ENCODE assay signal across 13 cellular contexts in genomic region chr1:19457555-19457954, GRCh38. TPM values are rescaled to one million over a fixed set of nuclear protein-coding genes. Genes with fewer than 3 reads are reported as not detected.
A peak's percentile ranks its signal among the peaks of the same experiment; 100 is the strongest.
DNase-seq lines count a peak whose midpoint lies in the region; TF ChIP-seq lines count a peak whose summit lies in the region.
"Had no signal": no experiment of that assay in that cellular context is flagged by ENCODE, and none has a peak within 500 bp of the region (broad histone marks: within the 10 kb centered on the region; RNA-seq: fewer than 3 reads in every experiment).

No MANE protein-coding gene starts in this region.

- intact Hi-C loops in activated CD4-positive, alpha-beta memory T cell treated with anti-CD3 and anti-CD28 coated beads for 36 hours (cut with micrococcal nuclease) = no loop called here
- intact Hi-C loops in stomach (cut with DNase I; ENCODE audit: low total_unique reads) = no loop called here
- intact Hi-C loops in OCI-LY7 (cut with micrococcal nuclease; ENCODE audit: unreplicated experiment) = no loop called here

- no peak for DNase-seq in activated CD4-positive, alpha-beta memory T cell treated with anti-CD3 and anti-CD28 coated beads for 36 hours
- no peak for DNase-seq in activated CD4-positive, alpha-beta memory T cell treated with anti-CD3 and anti-CD28 coated beads, Interleukin-2, amount 10 ng/mL, durations not matched to agents 7 days and 5 days
- DNase-seq in activated naive CD8-positive, alpha-beta T cell treated with anti-CD3 and anti-CD28 coated beads for 36 hours = no peak
- no peak for DNase-seq in immature natural killer cell
- no peak for DNase-seq in stomach
- DNase-seq in MG63 = no peak
- no peak for DNase-seq in OCI-LY7 (ENCODE audit: low spot score)
- no peak for DNase-seq in GM13977 (ENCODE audit: low spot score)
- DNase-seq: adrenal gland, erythroblast, islet precursor cell, NCI-H226 had no signal

- 65 to 83% (median 73%) methylated on average over 8 of the region's 8 CpGs for WGBS in stomach, 5 donors

- no peak overlapping the region for H3K4me2 ChIP-seq in OCI-LY7 (ENCODE audit: low read length)

- no peaks in the 10 kb centered on the region for H3K9me3 Mint-ChIP-seq in activated CD4-positive, alpha-beta memory T cell treated with anti-CD3 and anti-CD28 coated beads for 36 hours
- H3K9me3 Mint-ChIP-seq in activated CD4-positive, alpha-beta memory T cell treated with anti-CD3 and anti-CD28 coated beads, Interleukin-2, amount 10 ng/mL, durations not matched to agents 7 days and 5 days = no peaks in the 10 kb centered on the region
- no peaks in the 10 kb centered on the region for H3K9me3 Mint-ChIP-seq in activated naive CD8-positive, alpha-beta T cell treated with anti-CD3 and anti-CD28 coated beads for 36 hours
- H3K9me3 Mint-ChIP-seq in immature natural killer cell = no peaks in the 10 kb centered on the region

- no peaks in the 10 kb centered on the region for H3K9me2 ChIP-seq in OCI-LY7 (ENCODE audit: insufficient read depth, low read length)

- no peaks in the 10 kb centered on the region for H3K27me3 ChIP-seq in stomach
- no peaks in the 10 kb centered on the region for H3K27me3 ChIP-seq in MG63
- H3K27me3 ChIP-seq: adrenal gland, vagina had no signal

- no peak overlapping the region for H2AFZ ChIP-seq in OCI-LY7 (ENCODE audit: low read length)

- peak overlapping the region; percentile 35 for H3K27ac Mint-ChIP-seq in activated CD4-positive, alpha-beta memory T cell treated with anti-CD3 and anti-CD28 coated beads for 36 hours
- no peak overlapping the region for H3K27ac Mint-ChIP-seq in activated CD4-positive, alpha-beta memory T cell treated with anti-CD3 and anti-CD28 coated beads, Interleukin-2, amount 10 ng/mL, durations not matched to agents 7 days and 5 days
- H3K27ac Mint-ChIP-seq in activated naive CD8-positive, alpha-beta T cell treated with anti-CD3 and anti-CD28 coated beads for 36 hours = peak overlapping the region; percentile 77
- H3K27ac Mint-ChIP-seq in immature natural killer cell = peak overlapping the region in 5 of 6 donors; percentile 38 to 82 (median 74)

- H3K36me3 ChIP-seq in stomach (no peaks in the 10 kb centered on the region), MG63 (peaks cover 3% of the 10 kb centered on the region), OCI-LY7 (ENCODE audit: insufficient read depth, low read length) (no peaks in the 10 kb centered on the region)
- H3K36me3 ChIP-seq: adrenal gland, vagina had no signal

- CTCF ChIA-PET in activated CD4-positive, alpha-beta memory T cell treated with anti-CD3 and anti-CD28 coated beads for 36 hours (lab: Charles Lee) = interaction anchor here (0.8 to 2.5 kb wide), 3 partner anchors 12 to 67 kb away, joined by 3 to 7 read pairs (median 6); no protein-coding TSS in a partner anchor
- CTCF ChIA-PET in activated CD4-positive, alpha-beta memory T cell treated with anti-CD3 and anti-CD28 coated beads, Interleukin-2, amount 10 ng/mL, durations not matched to agents 7 days and 5 days (lab: Charles Lee) = interaction anchor here (1.2 kb wide), 1 partner anchor 125 kb away, joined by 6 read pairs; no protein-coding TSS in a partner anchor
- CTCF ChIA-PET in OCI-LY7 (lab: Charles Lee; ENCODE audit: unreplicated experiment) = no interaction called here

- peaks cover 36% of the 10 kb centered on the region for H4K20me1 ChIP-seq in OCI-LY7 (ENCODE audit: insufficient read depth, low read length)

- TF ChIP-seq POLR2A in stomach (IDR thresholded peaks at IDR 0.05) = no peak

- TF ChIP-seq EP300 in stomach (IDR thresholded peaks at IDR 0.05) = no peak

- TF ChIP-seq CTCF in stomach (IDR thresholded peaks at IDR 0.05) (no peak), OCI-LY7 (conservative IDR thresholded peaks at IDR 0.05; ENCODE audit: low read length) (no peak), GM13977 (IDR thresholded peaks at IDR 0.05; ENCODE audit: extremely low read depth, insufficient read depth, missing control alignments) (no peak)

- POLR2A ChIA-PET in activated CD4-positive, alpha-beta memory T cell treated with anti-CD3 and anti-CD28 coated beads for 36 hours (lab: Charles Lee) = interaction anchor here (0.7 kb wide), 1 partner anchor 140 kb away, joined by 3 read pairs; no protein-coding TSS in a partner anchor
- POLR2A ChIA-PET in activated CD4-positive, alpha-beta memory T cell treated with anti-CD3 and anti-CD28 coated beads, Interleukin-2, amount 10 ng/mL, durations not matched to agents 7 days and 5 days (lab: Charles Lee) = no interaction called here
- POLR2A ChIA-PET in OCI-LY7 (lab: Charles Lee) = no interaction called here

- H3K4me3 ChIP-seq in stomach (no peak overlapping the region), MG63 (no peak overlapping the region), OCI-LY7 (ENCODE audit: low read depth, low read length, poor library complexity, severe bottlenecking) (no peak overlapping the region)
- H3K4me3 ChIP-seq: adrenal gland, vagina had no signal

- in situ Hi-C loops in GM13977 (cut with MboI; ENCODE audit: low pct_unique_long_range_greater_than_20kb, low sequenced_read_pairs, unreplicated experiment) = no loop called here

- no peaks in the 10 kb centered on the region for H3K27me3 Mint-ChIP-seq in activated CD4-positive, alpha-beta memory T cell treated with anti-CD3 and anti-CD28 coated beads for 36 hours
- no peaks in the 10 kb centered on the region for H3K27me3 Mint-ChIP-seq in activated CD4-positive, alpha-beta memory T cell treated with anti-CD3 and anti-CD28 coated beads, Interleukin-2, amount 10 ng/mL, durations not matched to agents 7 days and 5 days
- H3K27me3 Mint-ChIP-seq in activated naive CD8-positive, alpha-beta T cell treated with anti-CD3 and anti-CD28 coated beads for 36 hours = no peaks in the 10 kb centered on the region
- H3K27me3 Mint-ChIP-seq in immature natural killer cell (ENCODE audit: low read depth in 3 of 3) = peaks cover 0 to 1% (median 0%) of the 10 kb centered on the region in 3 donors

- H3K4me3 Mint-ChIP-seq in activated CD4-positive, alpha-beta memory T cell treated with anti-CD3 and anti-CD28 coated beads for 36 hours = no peak overlapping the region
- H3K4me3 Mint-ChIP-seq in activated CD4-positive, alpha-beta memory T cell treated with anti-CD3 and anti-CD28 coated beads, Interleukin-2, amount 10 ng/mL, durations not matched to agents 7 days and 5 days = no peak overlapping the region
- no peak overlapping the region for H3K4me3 Mint-ChIP-seq in activated naive CD8-positive, alpha-beta T cell treated with anti-CD3 and anti-CD28 coated beads for 36 hours
- H3K4me3 Mint-ChIP-seq in immature natural killer cell = no peak overlapping the region

- peaks cover 1% of the 10 kb centered on the region for H3K36me3 Mint-ChIP-seq in activated CD4-positive, alpha-beta memory T cell treated with anti-CD3 and anti-CD28 coated beads for 36 hours
- H3K36me3 Mint-ChIP-seq in activated CD4-positive, alpha-beta memory T cell treated with anti-CD3 and anti-CD28 coated beads, Interleukin-2, amount 10 ng/mL, durations not matched to agents 7 days and 5 days (ENCODE audit: low read depth) = peaks cover 35% of the 10 kb centered on the region
- H3K36me3 Mint-ChIP-seq in activated naive CD8-positive, alpha-beta T cell treated with anti-CD3 and anti-CD28 coated beads for 36 hours = peaks cover 28% of the 10 kb centered on the region
- H3K36me3 Mint-ChIP-seq in immature natural killer cell = no peaks in the 10 kb centered on the region

- no TSS peak for BruUV-seq in OCI-LY7 (replicated peaks; lab: Mats Ljungman, UMichigan)

- H3K4me1 Mint-ChIP-seq in activated CD4-positive, alpha-beta memory T cell treated with anti-CD3 and anti-CD28 coated beads for 36 hours (ENCODE audit: low read depth) = peaks cover 87% of the 10 kb centered on the region
- H3K4me1 Mint-ChIP-seq in activated CD4-positive, alpha-beta memory T cell treated with anti-CD3 and anti-CD28 coated beads, Interleukin-2, amount 10 ng/mL, durations not matched to agents 7 days and 5 days = peaks cover 76% of the 10 kb centered on the region
- H3K4me1 Mint-ChIP-seq in activated naive CD8-positive, alpha-beta T cell treated with anti-CD3 and anti-CD28 coated beads for 36 hours = peaks cover 82% of the 10 kb centered on the region
- H3K4me1 Mint-ChIP-seq in immature natural killer cell = peaks cover 91% of the 10 kb centered on the region in 2 donors

- H3K9me3 ChIP-seq in stomach = no peaks in the 10 kb centered on the region
- H3K9me3 ChIP-seq in MG63 = no peaks in the 10 kb centered on the region
- no peaks in the 10 kb centered on the region for H3K9me3 ChIP-seq in OCI-LY7 (ENCODE audit: low read length)
- H3K9me3 ChIP-seq: adrenal gland, vagina had no signal

- H3K27ac ChIP-seq in stomach (peak overlapping the region in 4 of 5 donors; percentile 34 to 90 (median 78)), OCI-LY7 (ENCODE audit: low read depth, low read length, poor library complexity, severe bottlenecking) (no peak overlapping the region)

- H3K4me1 ChIP-seq in stomach (peaks cover 74 to 98% (median 91%) of the 10 kb centered on the region in 4 donors), OCI-LY7 (ENCODE audit: insufficient read depth, low read length, poor library complexity, severe bottlenecking) (peaks cover 6% of the 10 kb centered on the region)

- peaks cover 49% of the 10 kb centered on the region; the same call in 1 of the 2 replicates for H3K79me2 ChIP-seq in OCI-LY7 (ENCODE audit: insufficient read depth, low read depth, low read length)

RNA-seq across cellular contexts. Expression of gene CAPZB, which starts 27.8 kb away (rescaled TPM):
- total RNA-seq in activated CD4-positive, alpha-beta memory T cell treated with anti-CD3 and anti-CD28 coated beads for 36 hours = 100 to 1,000 TPM; 388 to 419 TPM
- 100 to 1,000 TPM; 537 to 565 TPM for total RNA-seq in activated CD4-positive, alpha-beta memory T cell treated with anti-CD3 and anti-CD28 coated beads, Interleukin-2, amount 10 ng/mL, durations not matched to agents 7 days and 5 days
- 100 to 1,000 TPM; 324 to 332 TPM for total RNA-seq in activated naive CD8-positive, alpha-beta T cell treated with anti-CD3 and anti-CD28 coated beads for 36 hours
- polyA plus RNA-seq in immature natural killer cell (100 to 1,000 TPM; 447 to 644 (median 455) TPM), stomach (100 to 1,000 TPM; 188 to 345 (median 256) TPM)
- total RNA-seq in stomach (100 to 1,000 TPM in 3 of 5 donors, 10 to 100 TPM in 2; 84.9 to 246 (median 112) TPM), OCI-LY7 (2022) (187 and 190 TPM in 2 replicates)
- 316 and 357 TPM in 2 replicates for total RNA-seq in MG63 (2014; rRNA removed; shearing (Covaris generic); ENCODE audit: low replicate concordance)
- 56.1 and 61.3 TPM in 2 replicates for total RNA-seq in OCI-LY7 (2014; rRNA removed; shearing (Covaris generic))
